In the genomic region with DNA sequence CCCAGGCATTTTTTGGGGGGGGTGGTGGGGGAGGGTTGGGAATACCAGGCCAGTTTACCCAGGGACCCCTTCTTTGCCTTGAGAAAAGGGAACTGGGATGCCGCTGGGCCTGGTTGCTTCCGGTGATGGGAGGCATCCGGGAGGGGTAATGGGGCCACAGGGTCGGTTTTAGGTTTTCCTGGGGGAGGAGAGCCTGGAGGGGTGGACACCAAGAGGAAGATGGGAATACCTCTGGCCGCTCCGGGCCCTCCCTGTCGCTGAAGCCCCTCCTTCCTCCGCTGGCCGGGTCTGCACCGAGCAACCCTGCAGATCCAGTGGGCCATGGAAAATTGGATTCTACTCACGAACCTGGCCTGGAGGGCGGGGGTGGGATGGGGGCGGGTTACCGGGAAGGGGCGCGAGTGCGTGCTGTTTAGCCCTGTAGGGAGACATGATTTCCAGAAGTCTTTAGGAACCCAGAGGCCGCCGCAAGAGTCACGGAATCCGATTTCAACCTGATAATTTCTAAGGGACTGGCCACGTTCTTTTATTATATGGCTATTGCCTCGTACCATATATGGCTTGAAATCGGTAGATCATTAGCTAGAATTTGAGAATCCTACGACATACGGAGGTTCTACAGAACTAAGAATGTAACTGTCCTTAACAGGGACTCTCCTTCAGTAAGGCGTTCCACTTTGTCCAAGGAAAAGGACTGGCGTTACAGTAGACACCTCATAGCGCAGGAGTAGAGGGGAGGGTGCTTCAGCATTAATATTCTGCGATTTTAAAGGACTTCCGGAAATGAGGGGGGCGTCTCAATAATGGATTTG, we compare ENCODE assay signal across 8 cellular contexts. TPM values are rescaled to one million over a fixed set of nuclear protein-coding genes. Genes with fewer than 3 reads are reported as not detected.
DNase-seq lines count a peak whose midpoint lies in the region; ATAC-seq and TF ChIP-seq lines count a peak whose summit lies in the region.

No MANE protein-coding gene starts in this region.

- no peaks in the 10 kb centered on the region for H3K9me3 ChIP-seq in right atrium auricular region

- no peak for TF ChIP-seq CTCF in right atrium auricular region (IDR thresholded peaks at IDR 0.05)

- peak overlapping the region; percentile 100 for H3K4me3 ChIP-seq in right atrium auricular region

- no peaks in the 10 kb centered on the region for H3K27me3 ChIP-seq in right atrium auricular region

- ATAC-seq in HG03432 (IDR thresholded peaks at IDR 0.05; ENCODE audit: unreplicated experiment) (no peak), HG02885 (IDR thresholded peaks at IDR 0.05; ENCODE audit: poor library complexity, unreplicated experiment) (no peak)

- DNase-seq in AG08396 (ENCODE audit: low spot score) = peak; percentile 46
- DNase-seq in NCI-H510A (lab: John Stamatoyannopoulos, UW) = peak; percentile 89
- DNase-seq in right atrium auricular region (ENCODE audit: low spot score) = peak; percentile 59
- peak; percentile 85 for DNase-seq in posterior vena cava (ENCODE audit: low spot score)

- intact Hi-C loops in posterior vena cava (cut with DNase I) = no loop called here

- peak; percentile 24 for TF ChIP-seq POLR2A in GM19099 (IDR thresholded peaks at IDR 0.05; ENCODE audit: extremely low read depth, insufficient read length, low read depth)

- H3K27ac ChIP-seq in angular gyrus (ENCODE audit: low read depth, low read length) (peak overlapping the region; percentile 40), right atrium auricular region (peak overlapping the region; percentile 95 to 97)

- peaks cover 0 to 43% of the 10 kb centered on the region in 2 donors for H3K4me1 ChIP-seq in right atrium auricular region

- peaks cover 7% of the 10 kb centered on the region for H3K36me3 ChIP-seq in right atrium auricular region

RNA-seq across cellular contexts. Expression of gene AKIRIN1, which starts 0.8 kb away (rescaled TPM):
- total RNA-seq in right atrium auricular region (10 to 100 TPM; 44.8 to 46.4 TPM), posterior vena cava (10 to 100 TPM; 51.7 to 66.8 TPM)

RNA-seq across cellular contexts. Expression of gene NDUFS5, which starts 34.3 kb away (rescaled TPM):
- total RNA-seq in right atrium auricular region = 1,000 to 10,000 TPM; 1,281 to 1,828 TPM
- 100 to 1,000 TPM; 203 to 208 TPM for total RNA-seq in posterior vena cava

RNA-seq across cellular contexts. Expression of gene RHBDL2, which starts 50.2 kb away (rescaled TPM):
- total RNA-seq in right atrium auricular region = under 1 TPM in 1 of 2 donors, not detected in 1; 0.31 TPM
- 1 to 10 TPM in 1 of 2 donors, not detected in 1; 1.2 TPM for total RNA-seq in posterior vena cava

Comparison
In these comparisons a context has a peak if more than half of its experiments do, and no peak if none do; other contexts are left out.
1. RNA of gene NDUFS5, which starts 34.3 kb away (total RNA-seq): 1,281 to 1,828 TPM in right atrium auricular region; 203 to 208 TPM in posterior vena cava; every median in the first group is over 4 times any median in the second.
2. Peak in every context shown above with its lines, with median percentiles within 50 percentile points of each other: DNase-seq.